In the genomic region with DNA sequence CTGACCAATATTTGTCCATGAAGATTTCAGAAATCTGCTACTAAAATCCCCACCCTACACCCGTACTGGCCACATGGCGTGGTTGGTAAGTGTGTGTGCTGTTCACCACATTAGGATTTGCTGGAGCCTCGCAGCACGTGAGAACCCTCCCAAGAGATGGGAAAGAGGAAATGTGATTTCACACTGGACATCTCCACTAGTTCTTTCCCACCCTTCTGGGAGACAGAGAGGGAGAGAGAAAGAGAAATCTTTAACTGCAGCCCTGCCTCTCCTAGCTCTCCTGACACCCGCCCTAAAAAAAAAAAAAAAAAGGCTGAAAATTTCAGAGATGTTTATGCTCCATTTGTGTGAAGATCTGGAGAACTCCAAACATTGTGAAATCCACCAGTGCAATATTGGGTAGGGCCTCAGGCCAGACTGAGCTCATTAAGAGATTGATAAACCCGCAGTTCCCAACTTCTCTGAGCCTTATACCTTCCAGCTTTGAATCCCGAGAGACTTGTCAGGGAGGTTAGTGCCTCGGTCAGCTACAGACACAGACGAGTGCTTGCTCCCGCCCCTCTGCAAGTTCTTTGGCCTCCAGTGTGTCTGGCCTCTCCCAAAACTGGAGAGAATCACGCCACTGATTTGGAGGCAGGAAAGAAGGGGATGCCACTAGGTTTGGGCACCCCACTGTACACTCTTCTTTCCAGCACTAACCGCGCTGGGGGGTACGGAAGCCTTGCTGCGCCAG, we compare ENCODE assay signal across 10 cellular contexts. TPM values are rescaled to one million over a fixed set of nuclear protein-coding genes. Genes with fewer than 3 reads are reported as not detected.
DNase-seq lines count a peak whose midpoint lies in the region; ATAC-seq and TF ChIP-seq lines count a peak whose summit lies in the region.
"Had no signal": no experiment of that assay in that cellular context is flagged by ENCODE, and none has a peak within 500 bp of the region (broad histone marks: within the 10 kb centered on the region; RNA-seq: fewer than 3 reads in every experiment).

No MANE protein-coding gene starts in this region.

- 46% methylated on average over 11 of the region's 15 CpGs for WGBS in mammary epithelial cell (ENCODE audit: low coverage, missing lambda C conversion rate)
- WGBS in urinary bladder = 54% methylated on average over 15 of the region's 15 CpGs

- no TSS peak for BruUV-seq in mammary epithelial cell (replicated peaks; lab: Mats Ljungman, UMichigan)

- H3K27ac ChIP-seq in mammary epithelial cell (ENCODE audit: insufficient read depth, low read depth, low read length) (peak overlapping the region; percentile 3), left lung (peak overlapping the region; percentile 83 to 88), urinary bladder (ENCODE audit: low read depth) (peak overlapping the region; percentile 38)

- intact Hi-C loops in mammary epithelial cell (cut with micrococcal nuclease) = loop anchor here (10.0 kb wide), 1 partner anchor 122 kb away; no protein-coding TSS in a partner anchor
- intact Hi-C loops in left lung (cut with DNase I) = no loop called here

- H3K36me3 ChIP-seq in mammary epithelial cell (ENCODE audit: insufficient read depth, low read length) (peaks cover 5% of the 10 kb centered on the region), left lung (no peaks in the 10 kb centered on the region), urinary bladder (ENCODE audit: insufficient read depth) (no peaks in the 10 kb centered on the region)

- H3K36me3 Mint-ChIP-seq in activated T-cell treated with anti-CD3 and anti-CD28 coated beads, Interleukin-2, amount 50 U/mL, for 24 hours (ENCODE audit: low read depth) = no peaks in the 10 kb centered on the region
- H3K36me3 Mint-ChIP-seq in activated T-cell treated with anti-CD3 and anti-CD28 coated beads, Interleukin-2, amount 50 U/mL, for 72 hours (ENCODE audit: insufficient read depth in 2 of 2) = no peaks in the 10 kb centered on the region
- H3K36me3 Mint-ChIP-seq: CD8-positive, alpha-beta T cell had no signal

- H3K4me1 ChIP-seq in mammary epithelial cell (ENCODE audit: insufficient read depth, low read length) (peaks cover 42% of the 10 kb centered on the region), left lung (peaks cover 38 to 89% of the 10 kb centered on the region in 2 donors), urinary bladder (ENCODE audit: insufficient read depth) (no peaks in the 10 kb centered on the region)

- no peaks in the 10 kb centered on the region for H4K20me1 ChIP-seq in mammary epithelial cell (ENCODE audit: insufficient read depth, low read length)

- H3K4me1 Mint-ChIP-seq in activated T-cell treated with anti-CD3 and anti-CD28 coated beads, Interleukin-2, amount 50 U/mL, for 24 hours (ENCODE audit: low read depth) = peaks cover 56% of the 10 kb centered on the region
- peaks cover 59% of the 10 kb centered on the region for H3K4me1 Mint-ChIP-seq in activated T-cell treated with anti-CD3 and anti-CD28 coated beads, Interleukin-2, amount 50 U/mL, for 72 hours (ENCODE audit: low read depth)

- H2AFZ ChIP-seq in mammary epithelial cell (ENCODE audit: low read depth, low read length) = no peak overlapping the region

- H3K27ac Mint-ChIP-seq in activated T-cell treated with anti-CD3 and anti-CD28 coated beads, Interleukin-2, amount 50 U/mL, for 24 hours = no peak overlapping the region
- no peak overlapping the region for H3K27ac Mint-ChIP-seq in activated T-cell treated with anti-CD3 and anti-CD28 coated beads, Interleukin-2, amount 50 U/mL, for 72 hours
- H3K27ac Mint-ChIP-seq: CD8-positive, alpha-beta T cell had no signal

- no peak for ATAC-seq in activated T-cell treated with anti-CD3 and anti-CD28 coated beads, Interleukin-2, amount 50 U/mL, for 72 hours (replicated peaks in 1 of 2)
- ATAC-seq in left lung = no peak
- ATAC-seq: CD8-positive, alpha-beta T cell had no signal

- H3K4me3 Mint-ChIP-seq in activated T-cell treated with anti-CD3 and anti-CD28 coated beads, Interleukin-2, amount 50 U/mL, for 24 hours = peak overlapping the region; percentile 83
- peak overlapping the region in 1 of 2 donors; percentile 78 for H3K4me3 Mint-ChIP-seq in activated T-cell treated with anti-CD3 and anti-CD28 coated beads, Interleukin-2, amount 50 U/mL, for 72 hours

- no peak for DNase-seq in activated T-cell treated with anti-CD3 and anti-CD28 coated beads, Interleukin-2, amount 50 U/mL, for 24 hours
- DNase-seq in activated T-cell treated with anti-CD3 and anti-CD28 coated beads, Interleukin-2, amount 50 U/mL, for 72 hours = no peak
- peak; percentile 22 for DNase-seq in mammary epithelial cell
- DNase-seq in left lung = no peak
- no peak for DNase-seq in NCI-H2227 (lab: John Stamatoyannopoulos, UW; ENCODE audit: unreplicated experiment)
- no peak for DNase-seq in activated effector memory CD4-positive, alpha-beta T cell treated with Interleukin-2 at 50 U/mL for 16 hours
- DNase-seq in NCI-H1048 (lab: John Stamatoyannopoulos, UW) = no peak
- DNase-seq: activated CD8-positive, alpha-beta memory T cell treated with anti-CD3 and anti-CD28 coated beads, Interleukin-2, amount 50 U/mL, for 48 hours; CD8-positive, alpha-beta T cell had no signal

- H3K9me3 Mint-ChIP-seq in activated T-cell treated with anti-CD3 and anti-CD28 coated beads, Interleukin-2, amount 50 U/mL, for 24 hours = no peaks in the 10 kb centered on the region
- no peaks in the 10 kb centered on the region for H3K9me3 Mint-ChIP-seq in activated T-cell treated with anti-CD3 and anti-CD28 coated beads, Interleukin-2, amount 50 U/mL, for 72 hours
- H3K9me3 Mint-ChIP-seq: CD8-positive, alpha-beta T cell had no signal

- H3K79me2 ChIP-seq in mammary epithelial cell (ENCODE audit: insufficient read depth, low read length) = peaks cover 89% of the 10 kb centered on the region

- H3K27me3 ChIP-seq in mammary epithelial cell (ENCODE audit: insufficient read depth, low read length) (no peaks in the 10 kb centered on the region), left lung (peaks cover 0 to 86% of the 10 kb centered on the region in 2 donors)

- H3K9me3 ChIP-seq in mammary epithelial cell (replicated peaks; ENCODE audit: insufficient read depth, low read length) = no peaks in the 10 kb centered on the region
- no peaks in the 10 kb centered on the region for H3K9me3 ChIP-seq in left lung

- in situ Hi-C loops in mammary epithelial cell (cut with MboI; ENCODE audit: low sequenced_read_pairs in 2 of 2) = loop anchor here in 1 of 2 donors (10.0 to 25.0 kb wide), 2 partner anchors 161 to 222 kb away; no protein-coding TSS in a partner anchor

- TF ChIP-seq CTCF in mammary epithelial cell (conservative IDR thresholded peaks at IDR 0.05 in 1 of 2, IDR thresholded peaks at IDR 0.05 in 1 of 2; ENCODE audit: extremely low read depth in 1 of 2, insufficient read depth in 1 of 2, low read depth in 1 of 2, low read length in 2 of 2) (no peak), left lung (IDR thresholded peaks at IDR 0.05) (no peak)

- H3K27me3 Mint-ChIP-seq in activated T-cell treated with anti-CD3 and anti-CD28 coated beads, Interleukin-2, amount 50 U/mL, for 24 hours = peaks cover 71% of the 10 kb centered on the region
- H3K27me3 Mint-ChIP-seq in activated T-cell treated with anti-CD3 and anti-CD28 coated beads, Interleukin-2, amount 50 U/mL, for 72 hours (ENCODE audit: low read depth) = peaks cover 44% of the 10 kb centered on the region

- dilution Hi-C loops in mammary epithelial cell (cut with HindIII; ENCODE audit: low sequenced_read_pairs) = no loop called here

- H3K4me3 ChIP-seq in mammary epithelial cell (replicated peaks in 1 of 3; ENCODE audit: insufficient read depth in 1 of 3, low read depth in 2 of 3, low read length in 3 of 3) (peak overlapping the region; percentile 78 to 99 (median 79)), left lung (peak overlapping the region; percentile 57 to 63), urinary bladder (ENCODE audit: low read depth, low read length) (peak overlapping the region; percentile 51)

- peak overlapping the region; percentile 92 for H3K9ac ChIP-seq in mammary epithelial cell (ENCODE audit: insufficient read depth, low read length)

- CTCF ChIA-PET in mammary epithelial cell (lab: Charles Lee; ENCODE audit: low non-redundant PET) = interaction anchor here (0.6 to 0.9 kb wide), 3 partner anchors 155 to 311 kb away, joined by 3 to 14 read pairs (median 8); no protein-coding TSS in a partner anchor

- H3K4me2 ChIP-seq in mammary epithelial cell (ENCODE audit: insufficient read depth, low read depth, low read length) = peak overlapping the region; percentile 84

RNA-seq across cellular contexts. Expression of a gene that starts 1.9 kb away (rescaled TPM):
- 1 to 10 TPM; 1.1 to 1.4 TPM for total RNA-seq in activated T-cell treated with anti-CD3 and anti-CD28 coated beads, Interleukin-2, amount 50 U/mL, for 72 hours
- total RNA-seq in mammary epithelial cell (10 to 100 TPM; 11.5 to 40.7 TPM), left lung (10 to 100 TPM; 28.9 to 44.0 TPM), urinary bladder (8.6 TPM)
- polyA plus RNA-seq in mammary epithelial cell (12.0 TPM), urinary bladder (11.6 TPM)
- 59.3 TPM for polyA minus RNA-seq in mammary epithelial cell

Comparison
In these comparisons a context has a peak if more than half of its experiments do, and no peak if none do; other contexts are left out.
1. H3K27ac ChIP-seq: peak in every context shown above with its lines; median percentile 86 in left lung; 38 in urinary bladder; 3 in mammary epithelial cell.